In the genomic region with DNA sequence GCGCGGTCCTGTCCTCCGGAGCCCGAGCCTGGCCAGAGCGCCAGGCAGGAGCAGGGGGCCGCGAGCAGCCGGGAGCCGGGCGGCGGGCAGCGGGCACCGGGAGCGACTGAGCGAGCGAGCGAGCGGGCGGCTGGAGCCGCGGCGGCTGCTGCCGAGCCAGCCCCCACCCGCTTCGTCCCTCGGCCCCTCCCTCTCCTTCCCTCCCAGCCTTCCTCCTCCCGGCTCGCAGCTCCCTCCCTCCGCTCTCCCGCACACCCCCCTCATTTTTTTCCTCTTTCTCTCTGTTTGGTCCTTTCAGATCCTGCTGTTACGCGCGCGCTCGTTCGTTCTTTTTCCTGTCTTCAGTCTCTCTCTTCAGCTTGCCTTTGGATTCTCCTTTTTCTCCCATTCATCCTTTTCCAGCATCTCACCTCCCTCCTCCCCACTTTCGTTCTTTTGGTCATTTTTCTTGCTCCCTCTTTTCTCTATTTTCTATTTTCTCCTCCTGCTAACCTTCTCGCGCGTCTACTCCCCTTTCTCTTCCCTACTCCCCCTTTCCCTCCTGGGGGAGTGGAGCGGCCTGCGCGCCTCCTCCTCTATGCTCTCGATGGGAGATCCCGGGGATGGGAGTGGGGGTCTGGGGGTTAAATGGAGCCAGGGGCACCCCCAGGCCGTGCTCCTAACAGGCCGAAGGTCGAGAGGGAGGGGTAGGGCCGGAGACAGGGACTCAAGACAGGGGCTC, we compare ENCODE assay signal across 8 cellular contexts. TPM values are rescaled to one million over a fixed set of nuclear protein-coding genes. Genes with fewer than 3 reads are reported as not detected.
DNase-seq lines count a peak whose midpoint lies in the region; ATAC-seq, FAIRE-seq and TF ChIP-seq lines count a peak whose summit lies in the region.

A gene (minus strand): TSS at position 108 of the 721 bp plus-strand sequence. CDS start 125,347 bp downstream, outside the sequence.

- no peaks in the 10 kb centered on the region for H3K9me3 ChIP-seq in CD4-positive, CD25-positive, alpha-beta regulatory T cell (ENCODE audit: control insufficient read depth in 2 of 2, low read length in 2 of 2)

- TF ChIP-seq CTCF in VCaP (conservative IDR thresholded peaks at IDR 0.05) = no peak
- no peak for TF ChIP-seq CTCF in fibroblast of villous mesenchyme (IDR thresholded peaks at IDR 0.05; ENCODE audit: insufficient read depth, low read depth, low read length)
- no peak for TF ChIP-seq CTCF in nephron (IDR thresholded peaks at IDR 0.05; ENCODE audit: unreplicated experiment in 3 of 3)

- no peak for DNase-seq in CD4-positive, CD25-positive, alpha-beta regulatory T cell
- DNase-seq in HTR-8/SVneo (ENCODE audit: insufficient read length, low spot score) = peak; percentile 21
- peak; percentile 43 for DNase-seq in fibroblast of villous mesenchyme (ENCODE audit: low read depth)
- no peak for DNase-seq in NCI-H2029 (lab: John Stamatoyannopoulos, UW)

- no peaks in the 10 kb centered on the region for H3K36me3 Mint-ChIP-seq in CD4-positive, CD25-positive, alpha-beta regulatory T cell
- no peaks in the 10 kb centered on the region for H3K36me3 Mint-ChIP-seq in nephron (ENCODE audit: low read depth)

- H3K4me1 Mint-ChIP-seq in CD4-positive, CD25-positive, alpha-beta regulatory T cell = peaks cover 0 to 25% (median 4%) of the 10 kb centered on the region in 4 donors
- peaks cover 8% of the 10 kb centered on the region for H3K4me1 Mint-ChIP-seq in nephron

- H3K4me3 Mint-ChIP-seq in CD4-positive, CD25-positive, alpha-beta regulatory T cell = peak within 1 kb of the TSS; percentile 68 to 86 (median 78)
- peak within 1 kb of the TSS; percentile 82 to 90 (median 85) for H3K4me3 Mint-ChIP-seq in nephron

- H3K27me3 Mint-ChIP-seq in CD4-positive, CD25-positive, alpha-beta regulatory T cell = peaks cover 74% of the 10 kb centered on the region
- H3K27me3 Mint-ChIP-seq in nephron (ENCODE audit: low read depth) = peaks cover 93% of the 10 kb centered on the region

- H3K4me3 ChIP-seq in CD4-positive, CD25-positive, alpha-beta regulatory T cell (ENCODE audit: low read depth, low read length) = peak within 1 kb of the TSS; percentile 63
- H3K4me3 ChIP-seq in fibroblast of villous mesenchyme (ENCODE audit: low read depth, low read length) = peak within 1 kb of the TSS; percentile 54

- peaks cover 0 to 2% (median 0%) of the 10 kb centered on the region in 7 donors for H3K9me3 Mint-ChIP-seq in CD4-positive, CD25-positive, alpha-beta regulatory T cell
- no peaks in the 10 kb centered on the region for H3K9me3 Mint-ChIP-seq in nephron

- no peaks in the 10 kb centered on the region for H3K36me3 ChIP-seq in CD4-positive, CD25-positive, alpha-beta regulatory T cell (ENCODE audit: control insufficient read depth, insufficient read depth, low read length)

- peak within 1 kb of the TSS in 1 of 3 donors; percentile 73 for H3K27ac Mint-ChIP-seq in CD4-positive, CD25-positive, alpha-beta regulatory T cell
- no peak within 1 kb of the TSS for H3K27ac Mint-ChIP-seq in nephron

- peaks cover 50% of the 10 kb centered on the region for H3K27me3 ChIP-seq in CD4-positive, CD25-positive, alpha-beta regulatory T cell (ENCODE audit: control insufficient read depth, insufficient read depth, low read length)

- H3K4me1 ChIP-seq in CD4-positive, CD25-positive, alpha-beta regulatory T cell (ENCODE audit: control insufficient read depth, insufficient read depth, low read length, poor library complexity, severe bottlenecking) = peaks cover 34% of the 10 kb centered on the region

- ATAC-seq in CD4-positive, CD25-positive, alpha-beta regulatory T cell (ENCODE audit: low read depth in 2 of 2) = no peak
- ATAC-seq in GM19328 (IDR thresholded peaks at IDR 0.05; ENCODE audit: unreplicated experiment) = no peak
- ATAC-seq in HG03196 (IDR thresholded peaks at IDR 0.05; ENCODE audit: unreplicated experiment) = no peak

- no peak within 1 kb of the TSS for H3K27ac ChIP-seq in CD4-positive, CD25-positive, alpha-beta regulatory T cell (ENCODE audit: insufficient read depth, low read length, poor library complexity, severe bottlenecking)
- peak within 1 kb of the TSS; percentile 45; the same call in 1 of the 2 replicates for H3K27ac ChIP-seq in VCaP

- no peak for FAIRE-seq in HTR-8/SVneo (lab: Jason Lieb, UNC)

RNA-seq across cellular contexts. Expression of the gene that starts here (rescaled TPM):
- not detected for total RNA-seq in CD4-positive, CD25-positive, alpha-beta regulatory T cell
- polyA plus RNA-seq in CD4-positive, CD25-positive, alpha-beta regulatory T cell = under 1 TPM in 3 of 4 donors, not detected in 1; 0.02 to 0.29 (median 0.21) TPM
- total RNA-seq in fibroblast of villous mesenchyme = under 0.01 TPM in 1 of 2 replicates, not detected in the other

Comparison
In these comparisons a context has a peak if more than half of its experiments do, and no peak if none do; other contexts are left out.
1. Peak in DNase-seq and H3K4me3 ChIP-seq in fibroblast of villous mesenchyme; RNA of the gene not detected or under 1 TPM.